ENCODE assay signal across 8 cellular contexts in the genomic region with DNA sequence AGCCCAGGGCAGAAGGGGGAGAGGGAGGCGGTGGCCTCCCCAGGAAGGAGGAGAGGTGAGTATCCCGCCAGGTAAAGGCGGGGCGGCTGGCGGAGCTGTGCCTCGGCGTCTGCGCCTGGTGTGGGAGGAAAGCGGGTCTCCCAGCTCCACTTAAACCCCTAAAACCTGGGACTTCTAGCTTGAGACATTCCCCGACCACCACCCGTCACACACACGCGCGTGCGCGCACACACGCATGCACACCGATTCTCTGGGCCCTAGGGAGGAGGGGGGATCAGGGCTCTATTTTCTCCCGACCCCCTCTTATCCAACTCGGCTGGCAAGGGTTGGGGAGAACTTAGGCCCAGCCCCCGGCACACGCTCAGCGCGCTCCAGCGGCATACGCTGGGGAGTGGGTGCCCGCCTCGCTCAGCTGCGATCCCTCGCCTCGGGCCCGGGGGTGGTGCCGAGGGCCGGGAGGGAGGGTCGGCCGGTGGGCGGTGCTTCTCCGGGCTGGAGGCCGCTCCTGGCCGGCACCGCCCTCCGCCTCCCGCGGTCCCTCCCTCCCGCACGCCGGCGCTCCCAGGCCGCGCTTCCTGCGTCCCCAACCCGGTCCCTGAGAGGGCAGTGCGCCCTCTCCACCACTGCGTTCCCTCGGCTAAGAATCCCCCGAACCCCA. TPM values are rescaled to one million over a fixed set of nuclear protein-coding genes. Genes with fewer than 3 reads are reported as not detected.
DNase-seq lines count a peak whose midpoint lies in the region; ATAC-seq lines count a peak whose summit lies in the region.

A gene with protein sequence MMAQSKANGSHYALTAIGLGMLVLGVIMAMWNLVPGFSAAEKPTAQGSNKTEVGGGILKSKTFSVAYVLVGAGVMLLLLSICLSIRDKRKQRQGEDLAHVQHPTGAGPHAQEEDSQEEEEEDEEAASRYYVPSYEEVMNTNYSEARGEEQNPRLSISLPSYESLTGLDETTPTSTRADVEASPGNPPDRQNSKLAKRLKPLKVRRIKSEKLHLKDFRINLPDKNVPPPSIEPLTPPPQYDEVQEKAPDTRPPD (plus strand): TSS at position 564 of the 658 bp plus-strand sequence. CDS start 61,341 bp downstream, outside the sequence.

- H2AFZ ChIP-seq in neuron (ENCODE audit: low read depth, low read length) = peak within 1 kb of the TSS; percentile 94

- H3K4me3 ChIP-seq in neuron (ENCODE audit: low read length) = peak within 1 kb of the TSS; percentile 64

- no peaks in the 10 kb centered on the region for H3K9me3 ChIP-seq in neuron (ENCODE audit: low read length)

- H3K4me1 ChIP-seq in neuron (ENCODE audit: insufficient read depth, low read length) = peaks cover 8% of the 10 kb centered on the region

- peak; percentile 37 for ATAC-seq in activated CD8-positive, alpha-beta T cell treated with anti-CD3 and anti-CD28 coated beads, Interleukin-2, amount 10 ng/mL, durations not matched to agents 7 days and 5 days
- ATAC-seq in HG02973 (IDR thresholded peaks at IDR 0.05; ENCODE audit: unreplicated experiment) (no peak), HG03039 (IDR thresholded peaks at IDR 0.05; ENCODE audit: unreplicated experiment) (no peak)

- no peak within 1 kb of the TSS for H3K27ac Mint-ChIP-seq in activated CD8-positive, alpha-beta T cell treated with anti-CD3 and anti-CD28 coated beads, Interleukin-2, amount 10 ng/mL, durations not matched to agents 7 days and 5 days

- no peaks in the 10 kb centered on the region for H3K36me3 Mint-ChIP-seq in activated CD8-positive, alpha-beta T cell treated with anti-CD3 and anti-CD28 coated beads, Interleukin-2, amount 10 ng/mL, durations not matched to agents 7 days and 5 days (ENCODE audit: low read depth)

- peaks cover 41% of the 10 kb centered on the region for H3K4me1 Mint-ChIP-seq in activated CD8-positive, alpha-beta T cell treated with anti-CD3 and anti-CD28 coated beads, Interleukin-2, amount 10 ng/mL, durations not matched to agents 7 days and 5 days (ENCODE audit: low read depth)

- POLR2A ChIA-PET in activated CD8-positive, alpha-beta T cell treated with anti-CD3 and anti-CD28 coated beads, Interleukin-2, amount 10 ng/mL, durations not matched to agents 7 days and 5 days (lab: Charles Lee) = no interaction called here

- H3K4me3 Mint-ChIP-seq in activated CD8-positive, alpha-beta T cell treated with anti-CD3 and anti-CD28 coated beads, Interleukin-2, amount 10 ng/mL, durations not matched to agents 7 days and 5 days = peak within 1 kb of the TSS; percentile 57

- peaks cover 50% of the 10 kb centered on the region for H3K27me3 Mint-ChIP-seq in activated CD8-positive, alpha-beta T cell treated with anti-CD3 and anti-CD28 coated beads, Interleukin-2, amount 10 ng/mL, durations not matched to agents 7 days and 5 days (ENCODE audit: low read depth)

- CTCF ChIA-PET in activated CD8-positive, alpha-beta T cell treated with anti-CD3 and anti-CD28 coated beads, Interleukin-2, amount 10 ng/mL, durations not matched to agents 7 days and 5 days (lab: Charles Lee) = interaction anchor here (1.0 to 2.9 kb wide), 5 partner anchors 24 to 151 kb away, joined by 3 to 14 read pairs (median 6); no protein-coding TSS in a partner anchor

- no peaks in the 10 kb centered on the region for H3K27me3 ChIP-seq in neuron (ENCODE audit: insufficient read depth, low read length)

- no peaks in the 10 kb centered on the region for H3K36me3 ChIP-seq in neuron (ENCODE audit: insufficient read depth, low read length)

- DNase-seq in NCI-H2029 (lab: John Stamatoyannopoulos, UW) (peak; percentile 67), NCI-H2029 treated with DMSO at 0.1 percent for 48 hours (lab: John Stamatoyannopoulos, UW) (no peak), NCI-H146 treated with DMSO at 0.1 percent for 48 hours (lab: John Stamatoyannopoulos, UW; ENCODE audit: unreplicated experiment) (peak; percentile 48), glomerular visceral epithelial cell (ENCODE audit: extremely low spot score) (peak; percentile 78)
- no peak for DNase-seq in activated CD8-positive, alpha-beta T cell treated with anti-CD3 and anti-CD28 coated beads, Interleukin-2, amount 10 ng/mL, durations not matched to agents 7 days and 5 days

- H3K9me3 Mint-ChIP-seq in activated CD8-positive, alpha-beta T cell treated with anti-CD3 and anti-CD28 coated beads, Interleukin-2, amount 10 ng/mL, durations not matched to agents 7 days and 5 days (ENCODE audit: insufficient read depth) = no peaks in the 10 kb centered on the region

RNA-seq across cellular contexts. Expression of the gene that starts here (rescaled TPM):
- total RNA-seq in activated CD8-positive, alpha-beta T cell treated with anti-CD3 and anti-CD28 coated beads, Interleukin-2, amount 10 ng/mL, durations not matched to agents 7 days and 5 days = under 1 TPM; 0.18 to 0.23 TPM

Comparison
In these comparisons a context has a peak if more than half of its experiments do, and no peak if none do; other contexts are left out.
1. DNase-seq: peak in NCI-H2029 (single experiment), NCI-H146 treated with DMSO at 0.1 percent for 48 hours (single experiment) and glomerular visceral epithelial cell (single experiment); none in NCI-H2029 treated with DMSO at 0.1 percent for 48 hours (single experiment) and activated CD8-positive, alpha-beta T cell treated with anti-CD3 and anti-CD28 coated beads, Interleukin-2, amount 10 ng/mL, durations not matched to agents 7 days and 5 days (single experiment).
2. Peak in ATAC-seq in activated CD8-positive, alpha-beta T cell treated with anti-CD3 and anti-CD28 coated beads, Interleukin-2, amount 10 ng/mL, durations not matched to agents 7 days and 5 days; RNA of the gene not detected or under 1 TPM.